25 cellular contexts compared by ENCODE assay signal in the genomic region with DNA sequence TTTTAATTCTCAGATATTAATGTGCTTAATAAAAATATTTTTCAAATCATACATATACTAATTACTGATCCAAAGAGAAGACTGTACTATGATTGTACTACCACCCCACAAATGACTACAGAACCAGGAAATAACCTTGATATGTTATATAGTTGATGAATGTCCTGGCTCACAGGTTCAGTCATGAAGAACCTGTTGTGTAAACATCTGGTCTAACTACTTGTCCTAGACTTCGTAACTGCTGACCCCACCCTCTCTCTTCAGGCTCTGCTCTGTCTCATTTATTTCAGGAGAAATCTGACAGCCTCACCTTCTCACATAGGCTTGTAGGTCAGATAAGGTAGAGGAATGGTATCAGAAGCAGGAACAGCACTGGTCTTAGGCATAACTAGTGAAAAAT. TPM values are rescaled to one million over a fixed set of nuclear protein-coding genes. Genes with fewer than 3 reads are reported as not detected.
DNase-seq lines count a peak whose midpoint lies in the region; ATAC-seq, FAIRE-seq and TF ChIP-seq lines count a peak whose summit lies in the region.
"Had no signal": no experiment of that assay in that cellular context is flagged by ENCODE, and none has a peak within 500 bp of the region (broad histone marks: within the 10 kb centered on the region; RNA-seq: fewer than 3 reads in every experiment).

No MANE protein-coding gene starts in this region.

- 5 to 10% methylated on average over 1 of the region's 1 CpG for WGBS in pancreas, 2 donors
- 5% methylated on average over 1 of the region's 1 CpG for WGBS in HepG2 (ENCODE audit: low lambda C conversion rate)

- H3K4me1 ChIP-seq in pancreas (peaks cover 5 to 25% (median 13%) of the 10 kb centered on the region in 3 donors), HepG2 (ENCODE audit: insufficient read depth, low read length) (peaks cover 39% of the 10 kb centered on the region)
- H3K4me1 ChIP-seq: neural progenitor cell, psoas muscle had no signal

- POLR2A ChIA-PET in HepG2 (lab: Yijun Ruan, JAX): no interaction called here

- DNase-seq in HPDE6-E6E7 (ENCODE audit: extremely low spot score): peak; percentile 74
- DNase-seq in NCI-H69 (lab: John Stamatoyannopoulos, UW): peak; percentile 5
- peak; percentile 85 for DNase-seq in epithelial cell of prostate (ENCODE audit: low read depth, low spot score)
- DNase-seq in pancreas: no peak
- DNase-seq in HepG2 (ENCODE audit: low spot score): no peak
- DNase-seq in activated naive CD4-positive, alpha-beta T cell treated with Interleukin-2 at 50 U/mL for 16 hours: no peak
- DNase-seq: activated CD4-positive, alpha-beta memory T cell treated with anti-CD3 and anti-CD28 coated beads, Interleukin-2, amount 10 ng/mL, durations not matched to agents 7 days and 5 days; activated naive CD4-positive, alpha-beta T cell; activated T-cell treated with anti-CD3 and anti-CD28 coated beads for 4 hours; amygdala; caudate nucleus; CD4-positive, alpha-beta memory T cell; H9; NCI-H1092; NCI-H82; psoas muscle; stimulated activated naive CD4-positive, alpha-beta T cell treated with Interleukin-2 at 50 U/mL for 16 hours; trophoblast cell had no signal

- BruUV-seq in HepG2 (replicated peaks; lab: Mats Ljungman, UMichigan): no TSS peak

- ATAC-seq in pancreas (peak; percentile 61 to 84 (median 77)), HepG2 (no peak), GM18498 (IDR thresholded peaks at IDR 0.05; ENCODE audit: unreplicated experiment) (no peak)
- ATAC-seq: psoas muscle, SK-N-SH treated with all-trans-retinoic acid at 6 μM for 48 hours, WTC11 had no signal

- in situ Hi-C loops in HepG2 (cut with HindIII; ENCODE audit: extremely low pct_ligation_motif_present, low pct_unique_long_range_greater_than_20kb): loop anchor here (5.0 kb wide), 1 partner anchor 47 kb away; no protein-coding TSS in a partner anchor

- FAIRE-seq in pancreas (lab: Jason Lieb, UNC): peak; percentile 23
- no peak for FAIRE-seq in HepG2 (lab: Jason Lieb, UNC)
- FAIRE-seq: HTR-8/SVneo had no signal

- TF ChIP-seq CTCF in pancreas (IDR thresholded peaks at IDR 0.05) (no peak), HepG2 (CRISPR knock-in tag; IDR thresholded peaks at IDR 0.05) (no peak)

- TF ChIP-seq POLR2A in HepG2 (IDR thresholded peaks at IDR 0.05; ENCODE audit: insufficient read depth in 1 of 2, low read depth in 2 of 2, low read length in 2 of 2): no peak

- H3K9me3 ChIP-seq in pancreas: no peaks in the 10 kb centered on the region
- H3K9me3 ChIP-seq in HepG2 (ENCODE audit: low read length): no peaks in the 10 kb centered on the region
- H3K9me3 ChIP-seq: Peyer's patch, psoas muscle had no signal

- H3K9ac ChIP-seq in HepG2 (ENCODE audit: insufficient read depth, low read depth, low read length): no peak overlapping the region
- H3K9ac ChIP-seq: neural progenitor cell had no signal

- H3K79me2 ChIP-seq in HepG2 (ENCODE audit: insufficient read depth, low read length): no peaks in the 10 kb centered on the region

- no peaks in the 10 kb centered on the region for H3K36me3 ChIP-seq in pancreas
- no peaks in the 10 kb centered on the region for H3K36me3 ChIP-seq in HepG2 (replicated peaks in 1 of 2; ENCODE audit: control insufficient read depth in 1 of 2, insufficient read depth in 2 of 2, low read length in 2 of 2)
- H3K36me3 ChIP-seq: neural progenitor cell, Peyer's patch had no signal

- H3K4me3 ChIP-seq in pancreas: no peak overlapping the region
- no peak overlapping the region for H3K4me3 ChIP-seq in HepG2 (replicated peaks in 1 of 3; ENCODE audit: insufficient read depth in 1 of 3, low read depth in 2 of 3, low read length in 3 of 3)
- H3K4me3 ChIP-seq: neural progenitor cell, Peyer's patch, psoas muscle had no signal

- no peak overlapping the region for H3K4me2 ChIP-seq in HepG2 (ENCODE audit: low read depth, low read length)
- H3K4me2 ChIP-seq: neural progenitor cell had no signal

- H3K27me3 ChIP-seq in pancreas (no peaks in the 10 kb centered on the region), HepG2 (ENCODE audit: control insufficient read depth in 1 of 2, insufficient read depth in 2 of 2, low read length in 2 of 2) (no peaks in the 10 kb centered on the region)
- H3K27me3 ChIP-seq: neural progenitor cell, Peyer's patch had no signal

- no peak for TF ChIP-seq EP300 in HepG2 (IDR thresholded peaks at IDR 0.05; ENCODE audit: low read depth in 2 of 2, low read length in 2 of 2)
- no peak for TF ChIP-seq EP300 in HepG2 (CRISPR knock-in tag; IDR thresholded peaks at IDR 0.05; ENCODE audit: borderline replicate concordance)

- no peak overlapping the region for H2AFZ ChIP-seq in HepG2 (ENCODE audit: low read length)
- H2AFZ ChIP-seq: neural progenitor cell had no signal

- CTCF ChIA-PET in HepG2 (lab: Yijun Ruan, JAX; ENCODE audit: low intra/inter-chr PET ratio, low total read pairs): no interaction called here

- peak overlapping the region; percentile 67 for H3K27ac ChIP-seq in epithelial cell of prostate
- peak overlapping the region in 2 of 4 donors; percentile 38 to 59 for H3K27ac ChIP-seq in pancreas
- H3K27ac ChIP-seq in HepG2 (ENCODE audit: extremely low read length, insufficient read depth, low read length): no peak overlapping the region
- H3K27ac ChIP-seq: neural progenitor cell, psoas muscle had no signal

- intact Hi-C loops in pancreas (cut with DNase I) (no loop called here), HepG2 (cut with micrococcal nuclease; ENCODE audit: unreplicated experiment) (no loop called here)

- TF ChIP-seq RAD21 in HepG2 (CRISPR knock-in tag; IDR thresholded peaks at IDR 0.05): no peak

- H4K20me1 ChIP-seq in HepG2 (ENCODE audit: insufficient read depth, low read length): no peaks in the 10 kb centered on the region

TF ChIP-seq in HepG2, 621 proteins besides CTCF, POLR2A, EP300 and RAD21 (continues in another document):
- no peak for TF ChIP-seq GTF3A (CRISPR knock-in tag; conservative IDR thresholded peaks at IDR 0.05)
- TF ChIP-seq ZNF282 (IDR thresholded peaks at IDR 0.05; ENCODE audit: partially characterized antibody): no peak
- TF ChIP-seq ZFP90 (CRISPR knock-in tag; IDR thresholded peaks at IDR 0.05; ENCODE audit: borderline replicate concordance): no peak
- no peak for TF ChIP-seq ZNF160 (CRISPR knock-in tag; IDR thresholded peaks at IDR 0.05)
- TF ChIP-seq HNRNPK (IDR thresholded peaks at IDR 0.05; ENCODE audit: low read depth, low read length, poor library complexity, severe bottlenecking): no peak
- TF ChIP-seq, protein P1, sequence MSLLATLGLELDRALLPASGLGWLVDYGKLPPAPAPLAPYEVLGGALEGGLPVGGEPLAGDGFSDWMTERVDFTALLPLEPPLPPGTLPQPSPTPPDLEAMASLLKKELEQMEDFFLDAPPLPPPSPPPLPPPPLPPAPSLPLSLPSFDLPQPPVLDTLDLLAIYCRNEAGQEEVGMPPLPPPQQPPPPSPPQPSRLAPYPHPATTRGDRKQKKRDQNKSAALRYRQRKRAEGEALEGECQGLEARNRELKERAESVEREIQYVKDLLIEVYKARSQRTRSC (CRISPR knock-in tag; IDR thresholded peaks at IDR 0.05; ENCODE audit: low read depth): no peak
- no peak for TF ChIP-seq FOXA3 (CRISPR knock-in tag; IDR thresholded peaks at IDR 0.05)
- no peak for TF ChIP-seq ZNF546 (CRISPR knock-in tag; conservative IDR thresholded peaks at IDR 0.05)

RNA-seq across cellular contexts. Expression of a gene that starts 14.7 kb away (rescaled TPM):
- total RNA-seq in pancreas: 1 to 10 TPM in 2 of 6 donors, under 1 TPM in 2, not detected in 2; 0.63 to 2.1 (median 1.0) TPM
- polyA plus RNA-seq in pancreas: 1 to 10 TPM; 3.0 to 3.7 TPM
- 11.0 and 13.9 TPM in 2 replicates for total RNA-seq in HepG2 (2016; rRNA removed; fragmentation: Illumina TruSeq; extraction: Trizol)
- total RNA-seq in HepG2 (2016; cell fraction: cytosol; rRNA removed; fragmentation: Illumina TruSeq; extraction: Trizol; ENCODE audit: low read depth): 6.8 and 7.6 TPM in 2 replicates
- 10.6 and 14.8 TPM in 2 replicates for total RNA-seq in HepG2 (2016; cell fraction: insoluble cytoplasmic fraction; rRNA removed; fragmentation: Illumina TruSeq; extraction: Trizol)
- total RNA-seq in HepG2 (2016; cell fraction: membrane; rRNA removed; fragmentation: Illumina TruSeq; extraction: Trizol): 6.5 and 8.4 TPM in 2 replicates
- total RNA-seq in HepG2 (2016; cell fraction: nucleus; rRNA removed; fragmentation: Illumina TruSeq; extraction: Trizol): 2.7 and 3.1 TPM in 2 replicates
- polyA plus RNA-seq in HepG2 (2011; rRNA removed): 3.9 and 4.9 TPM in 2 replicates
- 0.91 and 3.9 TPM in 2 replicates for polyA plus RNA-seq in HepG2 (2011; cell fraction: cytosol; rRNA removed)
- 0.61 and 1.5 TPM in 2 replicates for polyA plus RNA-seq in HepG2 (2011; cell fraction: nucleus; rRNA removed)
- 6.1 and 6.9 TPM in 2 replicates for polyA plus RNA-seq in HepG2 (2012)
- 6.8 and 7.2 TPM in 2 replicates for polyA plus RNA-seq in HepG2 (2016; cell fraction: cytosol; fragmentation: Illumina TruSeq; extraction: Trizol; ENCODE audit: low read depth)
- polyA plus RNA-seq in HepG2 (2016; cell fraction: insoluble cytoplasmic fraction; fragmentation: Illumina TruSeq; extraction: Trizol; ENCODE audit: low read depth): 13.5 and 13.6 TPM in 2 replicates
- polyA plus RNA-seq in HepG2 (2016; cell fraction: membrane; fragmentation: Illumina TruSeq; extraction: Trizol; ENCODE audit: low read depth): 7.0 and 8.5 TPM in 2 replicates
- polyA plus RNA-seq in HepG2 (2016; cell fraction: nucleus; fragmentation: Illumina TruSeq; extraction: Trizol; ENCODE audit: insufficient read depth, low read depth): 6.3 and 6.6 TPM in 2 replicates
- polyA minus RNA-seq in HepG2 (2011; rRNA and poly(A)+ RNA removed; ENCODE audit: low replicate concordance): not detected in 2 replicates
- polyA minus RNA-seq in HepG2 (2011; cell fraction: cytosol; rRNA and poly(A)+ RNA removed): 1.8 TPM in 1 of 2 replicates, not detected in the other
- polyA minus RNA-seq in HepG2 (2011; cell fraction: nucleus; rRNA and poly(A)+ RNA removed): 0.90 and 1.5 TPM in 2 replicates
- total RNA-seq: activated CD4-positive, alpha-beta memory T cell treated with anti-CD3 and anti-CD28 coated beads, Interleukin-2, amount 10 ng/mL, durations not matched to agents 7 days and 5 days; Daoy; H9; Peyer's patch; WTC11 had no signal
- polyA plus RNA-seq: CD4-positive, alpha-beta memory T cell had no signal

Comparison
In these comparisons a context has a peak if more than half of its experiments do, and no peak if none do; other contexts are left out.
1. DNase-seq: peak in HPDE6-E6E7 (single experiment), NCI-H69 (single experiment) and epithelial cell of prostate (single experiment); none in pancreas (0 of 6), HepG2 (single experiment) and activated naive CD4-positive, alpha-beta T cell treated with Interleukin-2 at 50 U/mL for 16 hours (single experiment).
2. ATAC-seq: peak in pancreas (4 of 4); none in HepG2 (single experiment) and GM18498 (single experiment).